Comparison of ENCODE assay signal across 25 cellular contexts in genomic region chr9:79693750-79694149, GRCh38.
DNase-seq lines count a peak whose midpoint lies in the region; FAIRE-seq and TF ChIP-seq lines count a peak whose summit lies in the region.
"Had no signal": no experiment of that assay in that cellular context is flagged by ENCODE, and none has a peak within 500 bp of the region (broad histone marks: within the 10 kb centered on the region; RNA-seq: fewer than 3 reads in every experiment).

No MANE protein-coding gene starts in this region.

- H3K27me3 Mint-ChIP-seq in brain (peaks cover 13% of the 10 kb centered on the region), osteocyte (ENCODE audit: unreplicated experiment) (no peaks in the 10 kb centered on the region)
- no peaks in the 10 kb centered on the region for H3K27me3 Mint-ChIP-seq in activated CD4-positive, alpha-beta T cell treated with anti-CD3 and anti-CD28 coated beads, Interleukin-2, amount 10 ng/mL, durations not matched to agents 24 days and 14 days
- H3K27me3 Mint-ChIP-seq: activated B cell treated with CpG ODN at 0.5 μM for 24 hours; activated naive CD4-positive, alpha-beta T cell treated with anti-CD3 and anti-CD28 coated beads, Interleukin-2, amount 50 U/mL, for 24 hours; dendritic cell treated with granulocyte-macrophage colony-stimulating factor and Interleukin-4, amounts not matched to agents 40 ng/mL and 50 ng/mL, for 4 days; naive thymus-derived CD4-positive, alpha-beta T cell; stimulated activated naive CD8-positive, alpha-beta T cell treated with anti-CD3 and anti-CD28 coated beads, Interleukin-15, amount 100 ng/mL, for 72 hours had no signal

- H3K4me1 Mint-ChIP-seq in brain = peaks cover 45% of the 10 kb centered on the region
- H3K4me1 Mint-ChIP-seq in osteocyte (ENCODE audit: unreplicated experiment) = peaks cover 50% of the 10 kb centered on the region
- H3K4me1 Mint-ChIP-seq in activated CD4-positive, alpha-beta T cell treated with anti-CD3 and anti-CD28 coated beads, Interleukin-2, amount 10 ng/mL, durations not matched to agents 24 days and 14 days = peaks cover 13% of the 10 kb centered on the region

- H3K27ac ChIP-seq in HEK293 (ENCODE audit: extremely low read depth, low read depth, low read length) = no peak overlapping the region
- no peak overlapping the region for H3K27ac ChIP-seq in breast epithelium
- no peak overlapping the region for H3K27ac ChIP-seq in kidney (ENCODE audit: low read depth in 2 of 2, low read length in 2 of 2)
- H3K27ac ChIP-seq in hepatocyte = no peak overlapping the region
- H3K27ac ChIP-seq: GM23248, PC-9 had no signal

- H3K4me1 ChIP-seq in HEK293 (ENCODE audit: control insufficient read depth, insufficient read depth, low read length) = no peaks in the 10 kb centered on the region
- H3K4me1 ChIP-seq in breast epithelium = peaks cover 0 to 8% of the 10 kb centered on the region in 2 donors
- no peaks in the 10 kb centered on the region for H3K4me1 ChIP-seq in kidney (ENCODE audit: control insufficient read depth in 1 of 2, insufficient read depth in 1 of 2, low read depth in 1 of 2, low read length in 2 of 2)
- H3K4me1 ChIP-seq in hepatocyte (ENCODE audit: insufficient read depth) = no peaks in the 10 kb centered on the region
- H3K4me1 ChIP-seq: Caco-2 had no signal

- no peaks in the 10 kb centered on the region for H3K27me3 ChIP-seq in breast epithelium
- no peaks in the 10 kb centered on the region for H3K27me3 ChIP-seq in hepatocyte
- H3K27me3 ChIP-seq: brain microvascular endothelial cell had no signal

- peaks cover 7% of the 10 kb centered on the region for H3K79me2 ChIP-seq in hepatocyte

- no peaks in the 10 kb centered on the region for H3K9me3 Mint-ChIP-seq in brain
- no peaks in the 10 kb centered on the region for H3K9me3 Mint-ChIP-seq in osteocyte (ENCODE audit: unreplicated experiment)
- H3K9me3 Mint-ChIP-seq in activated CD4-positive, alpha-beta T cell treated with anti-CD3 and anti-CD28 coated beads, Interleukin-2, amount 10 ng/mL, durations not matched to agents 24 days and 14 days = no peaks in the 10 kb centered on the region
- H3K9me3 Mint-ChIP-seq: activated B cell treated with CpG ODN at 0.5 μM for 24 hours; activated naive CD4-positive, alpha-beta T cell treated with anti-CD3 and anti-CD28 coated beads, Interleukin-2, amount 50 U/mL, for 24 hours; activated T-cell treated with anti-CD3 and anti-CD28 coated beads, Interleukin-2, amount 50 U/mL, for 4 hours; dendritic cell treated with granulocyte-macrophage colony-stimulating factor and Interleukin-4, amounts not matched to agents 40 ng/mL and 50 ng/mL, for 4 days; naive thymus-derived CD4-positive, alpha-beta T cell had no signal

- no peaks in the 10 kb centered on the region for H3K9me2 ChIP-seq in hepatocyte (replicated peaks; ENCODE audit: insufficient read depth)

- no peak for TF ChIP-seq CTCF in HEK293 (tag by site-specific recombination; IDR thresholded peaks at IDR 0.05)
- TF ChIP-seq CTCF in brain (conservative IDR thresholded peaks at IDR 0.05) = no peak
- no peak for TF ChIP-seq CTCF in osteocyte (IDR thresholded peaks at IDR 0.05)
- TF ChIP-seq CTCF in breast epithelium (IDR thresholded peaks at IDR 0.05) = no peak
- no peak for TF ChIP-seq CTCF in kidney (IDR thresholded peaks at IDR 0.05; ENCODE audit: borderline replicate concordance, extremely low read depth, insufficient read depth)
- no peak for TF ChIP-seq CTCF in hepatocyte (IDR thresholded peaks at IDR 0.05; ENCODE audit: poor library complexity)

- no peak overlapping the region for H3K4me2 ChIP-seq in hepatocyte
- H3K4me2 ChIP-seq: PC-9 had no signal

- POLR2A ChIA-PET in HEK293 (lab: Yijun Ruan, JAX) = interaction anchor here (2.0 kb wide), 1 partner anchor 122 kb away, joined by 11 read pairs; the partner anchor contains the start of gene TLE4

- 86% methylated on average over 5 of the region's 5 CpGs for WGBS in hepatocyte (ENCODE audit: low lambda C conversion rate, missing lambda C conversion rate)

- H3K27ac Mint-ChIP-seq in brain (peak overlapping the region in 3 of 5 experiments; percentile 5 to 18 (median 9)), osteocyte (ENCODE audit: unreplicated experiment) (peak overlapping the region; percentile 71)
- no peak overlapping the region for H3K27ac Mint-ChIP-seq in activated CD4-positive, alpha-beta T cell treated with anti-CD3 and anti-CD28 coated beads, Interleukin-2, amount 10 ng/mL, durations not matched to agents 24 days and 14 days
- H3K27ac Mint-ChIP-seq: activated B cell treated with CpG ODN at 0.5 μM for 24 hours; activated naive CD4-positive, alpha-beta T cell treated with anti-CD3 and anti-CD28 coated beads, Interleukin-2, amount 50 U/mL, for 24 hours; dendritic cell treated with granulocyte-macrophage colony-stimulating factor and Interleukin-4, amounts not matched to agents 40 ng/mL and 50 ng/mL, for 4 days; stimulated activated naive CD8-positive, alpha-beta T cell treated with anti-CD3 and anti-CD28 coated beads, Interleukin-15, amount 100 ng/mL, for 72 hours had no signal

- no peak for FAIRE-seq in kidney (lab: Jason Lieb, UNC)
- FAIRE-seq: HTR-8/SVneo had no signal

- H3K36me3 Mint-ChIP-seq in brain (no peaks in the 10 kb centered on the region), osteocyte (ENCODE audit: unreplicated experiment) (peaks cover 14% of the 10 kb centered on the region)
- H3K36me3 Mint-ChIP-seq in activated CD4-positive, alpha-beta T cell treated with anti-CD3 and anti-CD28 coated beads, Interleukin-2, amount 10 ng/mL, durations not matched to agents 24 days and 14 days (ENCODE audit: low read depth) = peaks cover 2% of the 10 kb centered on the region

- H2AFZ ChIP-seq in hepatocyte = no peak overlapping the region
- H2AFZ ChIP-seq: GM23248, PC-9 had no signal

- DNase-seq in NCI-H2029 treated with DMSO at 0.1 percent for 48 hours (lab: John Stamatoyannopoulos, UW) (peak; percentile 70), osteocyte (ENCODE audit: extremely low spot score, unreplicated experiment) (no peak), breast epithelium (ENCODE audit: low spot score in 2 of 2) (no peak), kidney (no peak), hepatocyte (ENCODE audit: low spot score) (no peak)
- DNase-seq in activated CD4-positive, alpha-beta T cell treated with anti-CD3 and anti-CD28 coated beads, Interleukin-2, amount 10 ng/mL, durations not matched to agents 24 days and 14 days = no peak
- DNase-seq: activated B cell treated with CpG ODN at 0.5 μM for 24 hours; activated T-cell treated with anti-CD3 and anti-CD28 coated beads, Interleukin-2, amount 50 U/mL, for 4 hours; brain microvascular endothelial cell; Caco-2; EL; foreskin fibroblast; hypothalamus; mesendoderm; naive thymus-derived CD4-positive, alpha-beta T cell; NCI-H187; NCI-H526; PC-9; stimulated activated naive CD8-positive, alpha-beta T cell treated with anti-CD3 and anti-CD28 coated beads, Interleukin-15, amount 100 ng/mL, for 72 hours had no signal

- no peaks in the 10 kb centered on the region for H4K20me1 ChIP-seq in hepatocyte (ENCODE audit: insufficient read depth, poor library complexity, severe bottlenecking)

- H3K36me3 ChIP-seq in HEK293 (ENCODE audit: control insufficient read depth in 2 of 2, insufficient read depth in 1 of 2, low read length in 2 of 2) (no peaks in the 10 kb centered on the region), breast epithelium (no peaks in the 10 kb centered on the region), kidney (ENCODE audit: control insufficient read depth in 1 of 2, insufficient read depth in 2 of 2, low read length in 2 of 2) (no peaks in the 10 kb centered on the region), hepatocyte (replicated peaks; ENCODE audit: insufficient read depth, low read depth) (no peaks in the 10 kb centered on the region)
- H3K36me3 ChIP-seq: brain microvascular endothelial cell had no signal

- intact Hi-C loops in activated CD4-positive, alpha-beta T cell treated with anti-CD3 and anti-CD28 coated beads, Interleukin-2, amount 10 ng/mL, durations not matched to agents 24 days and 14 days (cut with micrococcal nuclease) = no loop called here
- intact Hi-C loops in breast epithelium (cut with DNase I; ENCODE audit: low total_unique reads) (no loop called here), kidney (cut with DNase I) (no loop called here)

- CTCF ChIA-PET in HEK293 (lab: Yijun Ruan, JAX) = no interaction called here

- TF ChIP-seq POLR2A in breast epithelium (IDR thresholded peaks at IDR 0.05) = no peak

- no peaks in the 10 kb centered on the region for H3K9me3 ChIP-seq in HEK293 (ENCODE audit: control insufficient read depth, insufficient read depth, low read depth, low read length)
- no peaks in the 10 kb centered on the region for H3K9me3 ChIP-seq in breast epithelium
- no peaks in the 10 kb centered on the region for H3K9me3 ChIP-seq in kidney (ENCODE audit: control insufficient read depth in 1 of 2, low read length in 2 of 2)
- no peaks in the 10 kb centered on the region for H3K9me3 ChIP-seq in hepatocyte (ENCODE audit: low read depth)
- H3K9me3 ChIP-seq: Caco-2 had no signal

- peak overlapping the region in 1 of 5 experiments; percentile 17 for H3K4me3 Mint-ChIP-seq in brain
- no peak overlapping the region for H3K4me3 Mint-ChIP-seq in osteocyte (ENCODE audit: unreplicated experiment)
- H3K4me3 Mint-ChIP-seq in activated CD4-positive, alpha-beta T cell treated with anti-CD3 and anti-CD28 coated beads, Interleukin-2, amount 10 ng/mL, durations not matched to agents 24 days and 14 days = no peak overlapping the region
- H3K4me3 Mint-ChIP-seq: activated B cell treated with CpG ODN at 0.5 μM for 24 hours; activated naive CD4-positive, alpha-beta T cell treated with anti-CD3 and anti-CD28 coated beads, Interleukin-2, amount 50 U/mL, for 24 hours; activated T-cell treated with anti-CD3 and anti-CD28 coated beads, Interleukin-2, amount 50 U/mL, for 4 hours; dendritic cell treated with granulocyte-macrophage colony-stimulating factor and Interleukin-4, amounts not matched to agents 40 ng/mL and 50 ng/mL, for 4 days; stimulated activated naive CD8-positive, alpha-beta T cell treated with anti-CD3 and anti-CD28 coated beads, Interleukin-15, amount 100 ng/mL, for 72 hours had no signal

- no peak overlapping the region for H3K4me3 ChIP-seq in HEK293 (ENCODE audit: low read depth, low read length)
- H3K4me3 ChIP-seq in breast epithelium = no peak overlapping the region
- H3K4me3 ChIP-seq in kidney (ENCODE audit: low read length in 2 of 2) = no peak overlapping the region
- H3K4me3 ChIP-seq in hepatocyte = no peak overlapping the region
- H3K4me3 ChIP-seq: GM23248, PC-9 had no signal

- no peak overlapping the region for H3K9ac ChIP-seq in kidney (ENCODE audit: low read length in 2 of 2)
- H3K9ac ChIP-seq: GM23248 had no signal

TF ChIP-seq in HEK293, 187 proteins besides CTCF, POLR2A, EP300 and RAD21 (continues in another document):
- TF ChIP-seq ZNF114 (tag by site-specific recombination; IDR thresholded peaks at IDR 0.05) = no peak
